ENCODE assay signal across 14 cellular contexts in the genomic region with DNA sequence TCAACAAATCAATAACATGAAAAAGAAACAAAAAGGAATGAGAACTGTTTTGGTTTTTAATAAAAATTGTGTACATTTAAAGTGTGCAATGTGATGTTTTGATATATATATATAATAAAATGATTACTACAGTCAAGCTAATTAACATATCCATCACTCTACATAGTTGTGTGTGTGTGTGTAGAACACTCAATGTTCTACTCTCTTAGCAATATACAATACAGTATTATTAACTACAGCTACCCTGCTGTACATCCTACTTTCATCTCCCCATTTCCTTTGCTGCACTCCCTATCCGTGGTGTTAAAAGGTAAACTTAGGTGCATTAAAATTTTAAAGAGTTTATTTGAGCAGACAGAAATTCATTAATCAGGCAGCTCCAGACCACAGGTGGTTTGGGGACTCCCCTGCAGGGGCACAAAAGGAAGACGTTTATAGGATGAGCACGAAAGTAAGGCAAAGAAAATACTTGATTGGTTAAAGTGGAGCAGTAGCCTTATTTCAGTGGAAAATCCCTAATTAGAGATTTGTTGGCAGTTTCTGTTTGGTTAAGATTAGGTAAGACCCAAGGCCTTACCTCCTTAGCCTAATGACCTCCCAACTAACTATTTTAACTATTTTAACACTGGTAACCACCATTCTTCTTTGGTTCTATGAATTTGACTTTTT.
"Had no signal": no experiment of that assay in that cellular context is flagged by ENCODE, and none has a peak within 500 bp of the region (broad histone marks: within the 10 kb centered on the region; RNA-seq: fewer than 3 reads in every experiment).

No MANE protein-coding gene starts in this region.

- ATAC-seq: esophagus mucosa; mucosa of descending colon; stimulated activated memory B cell treated with anti-CD40 and anti-IgM and Interleukin-4, amounts not matched to agents 10 μg/mL and 1 μg/mL and 100 μg/mL, for 72 hours had no signal

- DNase-seq: activated CD4-positive, alpha-beta memory T cell treated with anti-CD3 and anti-CD28 coated beads, Interleukin-2, amount 10 ng/mL, durations not matched to agents 7 days and 5 days; activated CD8-positive, alpha-beta memory T cell treated with anti-CD3 and anti-CD28 coated beads, Interleukin-2, amount 50 U/mL, for 4 hours; amniotic stem cell; islet precursor cell; mucosa of descending colon; occipital lobe; substantia nigra; uterus had no signal

- H3K4me3 ChIP-seq: mucosa of descending colon, tibial nerve, uterus had no signal

- H3K36me3 ChIP-seq: tibial nerve, uterus had no signal

- H3K4me3 Mint-ChIP-seq: activated CD4-positive, alpha-beta memory T cell treated with anti-CD3 and anti-CD28 coated beads, Interleukin-2, amount 10 ng/mL, durations not matched to agents 7 days and 5 days; nephron; stimulated activated memory B cell treated with anti-CD40 and anti-IgM and Interleukin-4, amounts not matched to agents 10 μg/mL and 1 μg/mL and 100 μg/mL, for 72 hours had no signal

- FAIRE-seq: colon had no signal

- H3K27me3 ChIP-seq: tibial nerve, uterus had no signal

- H3K27ac Mint-ChIP-seq: activated CD4-positive, alpha-beta memory T cell treated with anti-CD3 and anti-CD28 coated beads, Interleukin-2, amount 10 ng/mL, durations not matched to agents 7 days and 5 days; nephron; stimulated activated memory B cell treated with anti-CD40 and anti-IgM and Interleukin-4, amounts not matched to agents 10 μg/mL and 1 μg/mL and 100 μg/mL, for 72 hours had no signal

- H3K4me1 ChIP-seq: tibial nerve, uterus had no signal

- H3K4me1 Mint-ChIP-seq: nephron had no signal

- H3K9me3 ChIP-seq: uterus had no signal

- H3K27ac ChIP-seq: tibial nerve, uterus, VCaP had no signal
